In genomic region chr9:131308452-131308851, GRCh38 we compare ENCODE assay signal across 18 cellular contexts. TPM values are rescaled to one million over a fixed set of nuclear protein-coding genes. Genes with fewer than 3 reads are reported as not detected.
DNase-seq lines count a peak whose midpoint lies in the region; ATAC-seq, FAIRE-seq and TF ChIP-seq lines count a peak whose summit lies in the region.
"Had no signal": no experiment of that assay in that cellular context is flagged by ENCODE, and none has a peak within 500 bp of the region (broad histone marks: within the 10 kb centered on the region; RNA-seq: fewer than 3 reads in every experiment).

No MANE protein-coding gene starts in this region.

- no peaks in the 10 kb centered on the region for H3K27me3 Mint-ChIP-seq in activated CD4-positive, alpha-beta T cell treated with anti-CD3 and anti-CD28 coated beads for 36 hours
- H3K27me3 Mint-ChIP-seq: CD4-positive, alpha-beta T cell had no signal

- DNase-seq in activated CD4-positive, alpha-beta T cell treated with anti-CD3 and anti-CD28 coated beads for 36 hours: no peak
- DNase-seq in activated CD4-positive, alpha-beta T cell treated with anti-CD3 and anti-CD28 coated beads, Interleukin-2, amount 50 U/mL, for 1 hour: no peak
- no peak for DNase-seq in K562 (ENCODE audit: extremely low read depth in 1 of 4, low spot score in 3 of 4)
- no peak for DNase-seq in right atrium auricular region (ENCODE audit: low spot score)
- no peak for DNase-seq in gastrocnemius medialis
- DNase-seq in DMS 273 treated with DMSO at 0.1 percent for 48 hours (lab: John Stamatoyannopoulos, UW): no peak
- DNase-seq in right lobe of liver: no peak
- DNase-seq in GM19239 (ENCODE audit: insufficient read length, low spot score): no peak
- DNase-seq: AML-193; C1 segment of cervical spinal cord; CD4-positive, alpha-beta T cell; DMS53; GF-D8 had no signal

- H3K27ac ChIP-seq in K562 (ENCODE audit: extremely low read depth, low read depth, low read length) (no peak overlapping the region), right atrium auricular region (peak overlapping the region; percentile 77 to 87), gastrocnemius medialis (peak overlapping the region; percentile 71 to 80 (median 78)), right lobe of liver (no peak overlapping the region)
- H3K27ac ChIP-seq: 22Rv1 had no signal

- TF ChIP-seq RAD21 in K562 (CRISPR knock-in tag; conservative IDR thresholded peaks at IDR 0.05 in 1 of 2, IDR thresholded peaks at IDR 0.05 in 1 of 2): no peak

- peak overlapping the region; percentile 37 for H3K27ac Mint-ChIP-seq in activated CD4-positive, alpha-beta T cell treated with anti-CD3 and anti-CD28 coated beads for 36 hours
- H3K27ac Mint-ChIP-seq: CD4-positive, alpha-beta T cell had no signal

- no peak overlapping the region for H3K4me2 ChIP-seq in K562 (ENCODE audit: insufficient read depth, low read length)

- H3K27me3 ChIP-seq in K562 (ENCODE audit: control insufficient read depth in 2 of 2, insufficient read depth in 2 of 2, low read length in 2 of 2) (no peaks in the 10 kb centered on the region), right atrium auricular region (no peaks in the 10 kb centered on the region), gastrocnemius medialis (no peaks in the 10 kb centered on the region), right lobe of liver (no peaks in the 10 kb centered on the region)

- no peak for TF ChIP-seq EP300 in K562 (IDR thresholded peaks at IDR 0.05; ENCODE audit: low read length)

- no peak for FAIRE-seq in K562 (lab: Jason Lieb, UNC)
- no peak for FAIRE-seq in GM19239 (lab: Jason Lieb, UNC)
- FAIRE-seq: H1 had no signal

- no peaks in the 10 kb centered on the region for H3K9me3 Mint-ChIP-seq in activated CD4-positive, alpha-beta T cell treated with anti-CD3 and anti-CD28 coated beads for 36 hours (ENCODE audit: low read depth)
- H3K9me3 Mint-ChIP-seq: CD4-positive, alpha-beta T cell had no signal

- TF ChIP-seq POLR2A in K562 (conservative IDR thresholded peaks at IDR 0.05) (no peak), gastrocnemius medialis (IDR thresholded peaks at IDR 0.05) (no peak), right lobe of liver (IDR thresholded peaks at IDR 0.05) (no peak)

- H3K4me1 ChIP-seq in K562 (replicated peaks in 1 of 2; ENCODE audit: control insufficient read depth in 2 of 2, insufficient read depth in 2 of 2, low read length in 2 of 2) (peaks cover 18 to 55% of the 10 kb centered on the region in 2 experiments), right atrium auricular region (peaks cover 0 to 26% of the 10 kb centered on the region in 2 donors), gastrocnemius medialis (peaks cover 18 to 31% of the 10 kb centered on the region in 2 donors), right lobe of liver (no peaks in the 10 kb centered on the region)

- H3K36me3 Mint-ChIP-seq in activated CD4-positive, alpha-beta T cell treated with anti-CD3 and anti-CD28 coated beads for 36 hours (ENCODE audit: low read depth): no peaks in the 10 kb centered on the region

- intact Hi-C loops in activated CD4-positive, alpha-beta T cell treated with anti-CD3 and anti-CD28 coated beads for 36 hours (cut with DNase I, micrococcal nuclease): no loop called here
- intact Hi-C loops in K562 (cut with micrococcal nuclease): loop anchor here (10.0 kb wide), 1 partner anchor 1056 kb away; no protein-coding TSS in a partner anchor
- intact Hi-C loops in gastrocnemius medialis (cut with DNase I; ENCODE audit: low total_unique reads): no loop called here
- intact Hi-C loops in right lobe of liver (cut with DNase I): no loop called here

- no peaks in the 10 kb centered on the region for H3K79me2 ChIP-seq in K562 (ENCODE audit: control insufficient read depth, insufficient read depth, low read length)

- CTCF ChIA-PET in activated CD4-positive, alpha-beta T cell treated with anti-CD3 and anti-CD28 coated beads for 36 hours (lab: Charles Lee): no interaction called here
- CTCF ChIA-PET in K562 (lab: Yijun Ruan, JAX; ENCODE audit: low intra/inter-chr PET ratio): no interaction called here

- no peak overlapping the region for H3K9ac ChIP-seq in K562 (ENCODE audit: insufficient read depth in 1 of 2, low read depth in 2 of 2, low read length in 2 of 2)

- 66% methylated on average over 11 of the region's 11 CpGs for WGBS in K562 (ENCODE audit: insufficient coverage, low coverage, missing lambda C conversion rate)
- WGBS in right lobe of liver (ENCODE audit: insufficient coverage, low coverage, low lambda C conversion rate, missing lambda C conversion rate): no CpG with 5 or more reads among the region's 11 CpGs

- H2AFZ ChIP-seq in K562 (ENCODE audit: low read depth, low read length): no peak overlapping the region

- H3K4me1 Mint-ChIP-seq in activated CD4-positive, alpha-beta T cell treated with anti-CD3 and anti-CD28 coated beads for 36 hours: peaks cover 12% of the 10 kb centered on the region

- H3K36me3 ChIP-seq in K562 (ENCODE audit: control insufficient read depth, insufficient read depth, low read length) (no peaks in the 10 kb centered on the region), right atrium auricular region (no peaks in the 10 kb centered on the region), gastrocnemius medialis (no peaks in the 10 kb centered on the region), right lobe of liver (no peaks in the 10 kb centered on the region)
- H3K36me3 ChIP-seq: HAP-1 had no signal

- no TSS peak for BruUV-seq in K562 (replicated peaks; lab: Mats Ljungman, UMichigan)

- POLR2A ChIA-PET in activated CD4-positive, alpha-beta T cell treated with anti-CD3 and anti-CD28 coated beads for 36 hours (lab: Charles Lee): no interaction called here
- POLR2A ChIA-PET in K562 (lab: Yijun Ruan, JAX): interaction anchor here (0.8 kb wide), 1 partner anchor 12 kb away, joined by 4 read pairs; no protein-coding TSS in a partner anchor

- H3K4me3 ChIP-seq in K562: no peak overlapping the region
- H3K4me3 ChIP-seq in right atrium auricular region: no peak overlapping the region
- no peak overlapping the region for H3K4me3 ChIP-seq in gastrocnemius medialis
- H3K4me3 ChIP-seq in right lobe of liver: no peak overlapping the region
- H3K4me3 ChIP-seq: HAP-1 had no signal

- no peaks in the 10 kb centered on the region for H3K9me3 ChIP-seq in K562 (replicated peaks; ENCODE audit: control insufficient read depth, insufficient read depth, low read depth, low read length)
- no peaks in the 10 kb centered on the region for H3K9me3 ChIP-seq in right atrium auricular region
- H3K9me3 ChIP-seq in gastrocnemius medialis: no peaks in the 10 kb centered on the region
- H3K9me3 ChIP-seq in right lobe of liver: no peaks in the 10 kb centered on the region
- H3K9me3 ChIP-seq: HAP-1 had no signal

- ATAC-seq in activated CD4-positive, alpha-beta T cell treated with anti-CD3 and anti-CD28 coated beads for 36 hours: no peak
- ATAC-seq in K562: no peak
- ATAC-seq in gastrocnemius medialis: peak in 1 of 2 donors; percentile 13
- ATAC-seq in right lobe of liver: no peak

- no peak for TF ChIP-seq CTCF in K562 (IDR thresholded peaks at IDR 0.05 in 2 of 3, conservative IDR thresholded peaks at IDR 0.05 in 1 of 3; ENCODE audit: insufficient read depth in 2 of 3, low read depth in 1 of 3, low read length in 3 of 3)
- no peak for TF ChIP-seq CTCF in right atrium auricular region (IDR thresholded peaks at IDR 0.05)
- TF ChIP-seq CTCF in gastrocnemius medialis (IDR thresholded peaks at IDR 0.05 in 4 of 5, conservative IDR thresholded peaks at IDR 0.05 in 1 of 5): no peak
- TF ChIP-seq CTCF in right lobe of liver (IDR thresholded peaks at IDR 0.05): no peak

- no peaks in the 10 kb centered on the region for H4K20me1 ChIP-seq in K562 (replicated peaks; ENCODE audit: control insufficient read depth, insufficient read depth, low read length)

- no peak overlapping the region for H3K4me3 Mint-ChIP-seq in activated CD4-positive, alpha-beta T cell treated with anti-CD3 and anti-CD28 coated beads for 36 hours
- H3K4me3 Mint-ChIP-seq: CD4-positive, alpha-beta T cell had no signal

- in situ Hi-C loops in K562 (cut with MboI): loop anchor here (25.0 kb wide), 1 partner anchor 596 kb away; no protein-coding TSS in a partner anchor
- in situ Hi-C loops in gastrocnemius medialis (cut with MboI; ENCODE audit: low sequenced_read_pairs in 4 of 4): no loop called here

- H3K9me1 ChIP-seq in K562 (ENCODE audit: control insufficient read depth, insufficient read depth, low read length): no peaks in the 10 kb centered on the region

RNA-seq across cellular contexts. Expression of gene PLPP7, which starts 18.9 kb away (rescaled TPM):
- under 1 TPM; 0.14 to 0.30 TPM for total RNA-seq in activated CD4-positive, alpha-beta T cell treated with anti-CD3 and anti-CD28 coated beads for 36 hours
- total RNA-seq in K562 (2011; cell fraction: chromatin; rRNA removed; ENCODE audit: low replicate concordance): 0.49 TPM in 1 of 2 replicates, not detected in the other
- total RNA-seq in K562 (2011; cell fraction: nucleolus; rRNA removed): 1.1 and 1.2 TPM in 2 replicates
- total RNA-seq in K562 (2011; cell fraction: nucleoplasm; rRNA removed): 0.66 and 0.99 TPM in 2 replicates
- 0.23 and 0.65 TPM in 2 replicates for total RNA-seq in K562 (2014; rRNA removed)
- not detected in 2 replicates for total RNA-seq in K562 (2014; rRNA removed; fragmentation: Illumina TruSeq; extraction: Trizol)
- total RNA-seq in K562 (2015; rRNA removed; fragmentation: Illumina TruSeq; extraction: Trizol): 0.18 and 0.30 TPM in 2 replicates
- 0.56 and 0.93 TPM in 2 replicates for total RNA-seq in K562 (2021)
- polyA plus RNA-seq in K562 (2011; rRNA removed): 0.18 and 0.41 TPM in 2 replicates
- 0.48 and 0.50 TPM in 2 replicates for polyA plus RNA-seq in K562 (2011; cell fraction: cytosol; rRNA removed)
- 0.68 and 0.87 TPM in 2 replicates for polyA plus RNA-seq in K562 (2011; cell fraction: nucleus; rRNA removed)
- 0.64 and 1.3 TPM in 2 replicates for polyA plus RNA-seq in K562 (2012)
- polyA plus RNA-seq in K562 (2014; fragmentation: Illumina TruSeq; extraction: Trizol): 0.09 and 0.37 TPM in 2 replicates
- polyA plus RNA-seq in K562 (2014; fragmentation: Nextera tagmentation; extraction: Ambion mirVana): not detected
- 0.86 TPM in 1 of 2 replicates, not detected in the other for polyA plus RNA-seq in K562 (2014; rRNA removed)
- polyA minus RNA-seq in K562 (2011; rRNA and poly(A)+ RNA removed): 0.09 and 0.11 TPM in 2 replicates
- not detected in 2 replicates for polyA minus RNA-seq in K562 (2011; cell fraction: cytosol; rRNA and poly(A)+ RNA removed)
- 0.13 and 1.00 TPM in 2 replicates for polyA minus RNA-seq in K562 (2011; cell fraction: nucleus; rRNA and poly(A)+ RNA removed)
- 100 to 1,000 TPM; 124 to 216 TPM for total RNA-seq in right atrium auricular region
- total RNA-seq in gastrocnemius medialis: 100 to 1,000 TPM; 110 to 395 (median 184) TPM
- under 1 TPM in 5 of 6 experiments, not detected in 1; 0.11 to 0.43 (median 0.22) TPM for total RNA-seq in right lobe of liver
- total RNA-seq: A673, HT-29 had no signal

RNA-seq across cellular contexts. Expression of gene FAM78A, which starts 32.1 kb away (rescaled TPM):
- 10 to 100 TPM; 36.6 to 52.3 TPM for total RNA-seq in activated CD4-positive, alpha-beta T cell treated with anti-CD3 and anti-CD28 coated beads for 36 hours
- 38.6 and 86.5 TPM in 2 replicates for total RNA-seq in K562 (2011; cell fraction: chromatin; rRNA removed; ENCODE audit: low replicate concordance)
- total RNA-seq in K562 (2011; cell fraction: nucleolus; rRNA removed): 61.2 and 70.5 TPM in 2 replicates
- 59.7 and 74.0 TPM in 2 replicates for total RNA-seq in K562 (2011; cell fraction: nucleoplasm; rRNA removed)
- total RNA-seq in K562 (2014; rRNA removed): 55.5 and 85.8 TPM in 2 replicates
- 23.7 and 28.6 TPM in 2 replicates for total RNA-seq in K562 (2014; rRNA removed; fragmentation: Illumina TruSeq; extraction: Trizol)
- total RNA-seq in K562 (2015; rRNA removed; fragmentation: Illumina TruSeq; extraction: Trizol): 55.6 and 55.9 TPM in 2 replicates
- total RNA-seq in K562 (2021): 103 and 105 TPM in 2 replicates
- 29.9 and 50.1 TPM in 2 replicates for polyA plus RNA-seq in K562 (2011; rRNA removed)
- 60.0 and 102 TPM in 2 replicates for polyA plus RNA-seq in K562 (2011; cell fraction: cytosol; rRNA removed)
- 43.9 and 60.4 TPM in 2 replicates for polyA plus RNA-seq in K562 (2011; cell fraction: nucleus; rRNA removed)
- polyA plus RNA-seq in K562 (2012): 66.9 and 81.0 TPM in 2 replicates
- polyA plus RNA-seq in K562 (2014; fragmentation: Illumina TruSeq; extraction: Trizol): 65.0 and 68.7 TPM in 2 replicates
- polyA plus RNA-seq in K562 (2014; fragmentation: Nextera tagmentation; extraction: Ambion mirVana): 1 to 10 TPM in 1 of 2 experiments, under 1 TPM in 1; 0.56 to 1.2 TPM
- 55.2 and 59.6 TPM in 2 replicates for polyA plus RNA-seq in K562 (2014; rRNA removed)
- polyA minus RNA-seq in K562 (2011; rRNA and poly(A)+ RNA removed): 23.2 and 33.4 TPM in 2 replicates
- 57.5 and 69.4 TPM in 2 replicates for polyA minus RNA-seq in K562 (2011; cell fraction: cytosol; rRNA and poly(A)+ RNA removed)
- polyA minus RNA-seq in K562 (2011; cell fraction: nucleus; rRNA and poly(A)+ RNA removed): 13.3 and 20.8 TPM in 2 replicates
- total RNA-seq in right atrium auricular region: 10 to 100 TPM; 31.8 to 55.3 TPM
- total RNA-seq in gastrocnemius medialis: 10 to 100 TPM in 2 of 4 donors, 1 to 10 TPM in 2; 3.6 to 16.0 (median 10.1) TPM
- 1 to 10 TPM in 4 of 6 experiments, under 1 TPM in 2; 0.92 to 2.4 (median 1.6) TPM for total RNA-seq in right lobe of liver

Comparison
In these comparisons a context has a peak if more than half of its experiments do, and no peak if none do; other contexts are left out.
1. H3K27ac ChIP-seq: peak in right atrium auricular region (2 of 2) and gastrocnemius medialis (4 of 4); none in K562 (single experiment) and right lobe of liver (0 of 3).
2. RNA of gene PLPP7, which starts 18.9 kb away (total RNA-seq): 110 to 395 TPM in gastrocnemius medialis and 124 to 216 TPM in right atrium auricular region; 0.14 to 0.30 TPM in activated CD4-positive, alpha-beta T cell treated with anti-CD3 and anti-CD28 coated beads for 36 hours, 0.18 to 1.2 TPM in K562 and 0.11 to 0.43 TPM in right lobe of liver; every median in the first group is over 10 times any median in the second.